Comparison of ENCODE assay signal across 8 cellular contexts in genomic region chr2:13006829-13007715, GRCh38.
DNase-seq lines count a peak whose midpoint lies in the region; ATAC-seq, FAIRE-seq and TF ChIP-seq lines count a peak whose summit lies in the region.

No MANE protein-coding gene starts in this region.

- FAIRE-seq in TTC549 (lab: Jason Lieb, UNC), result peak; percentile 22

- peaks cover 8% of the 10 kb centered on the region for H3K27me3 Mint-ChIP-seq in brain

- H3K36me3 Mint-ChIP-seq in brain, result no peaks in the 10 kb centered on the region

- in situ Hi-C loops in GM13977 (cut with MboI; ENCODE audit: low pct_unique_long_range_greater_than_20kb, low sequenced_read_pairs, unreplicated experiment), result loop anchor here (25.0 kb wide), 3 partner anchors 1170 to 1520 kb away; no protein-coding TSS in a partner anchor

- TF ChIP-seq CTCF in GM13977 (IDR thresholded peaks at IDR 0.05; ENCODE audit: extremely low read depth, insufficient read depth, missing control alignments) (peak; percentile 68), brain (conservative IDR thresholded peaks at IDR 0.05) (peak; percentile 94)

- H3K27ac Mint-ChIP-seq in brain, result peak overlapping the region in 4 of 5 experiments; percentile 65 to 76 (median 70)

- DNase-seq in GM13977 (ENCODE audit: low spot score) (peak; percentile 39), NCI-H2081 (lab: John Stamatoyannopoulos, UW) (peak; percentile 73 to 75), inferior parietal cortex (ENCODE audit: extremely low spot score) (peak; percentile 95)
- DNase-seq in stimulated activated CD4-positive, alpha-beta T cell treated with anti-CD3 and anti-CD28 coated beads, Interleukin-12 subunit alpha, Interleukin-12 subunit beta, amount 100 ng/mL, for 48 hours (ENCODE audit: low read depth in 2 of 3, low spot score in 1 of 3), result peak; percentile 24 to 70 (median 41)

- no peaks in the 10 kb centered on the region for H3K9me3 Mint-ChIP-seq in brain

- H3K4me3 Mint-ChIP-seq in brain, result peak overlapping the region; percentile 46 to 76 (median 70)

- H3K4me1 Mint-ChIP-seq in brain, result peaks cover 54% of the 10 kb centered on the region

- ATAC-seq in HG02852 (IDR thresholded peaks at IDR 0.05; ENCODE audit: unreplicated experiment) (peak; percentile 86), HG02840 (IDR thresholded peaks at IDR 0.05; ENCODE audit: low FRiP score, unreplicated experiment) (no peak)

Comparison
In these comparisons a context has a peak if more than half of its experiments do, and no peak if none do; other contexts are left out.
1. DNase-seq: peak in every context shown above with its lines; median percentile 95 in inferior parietal cortex; 74 in NCI-H2081; 41 in stimulated activated CD4-positive, alpha-beta T cell treated with anti-CD3 and anti-CD28 coated beads, Interleukin-12 subunit alpha, Interleukin-12 subunit beta, amount 100 ng/mL, for 48 hours; 39 in GM13977.